In the genomic region with DNA sequence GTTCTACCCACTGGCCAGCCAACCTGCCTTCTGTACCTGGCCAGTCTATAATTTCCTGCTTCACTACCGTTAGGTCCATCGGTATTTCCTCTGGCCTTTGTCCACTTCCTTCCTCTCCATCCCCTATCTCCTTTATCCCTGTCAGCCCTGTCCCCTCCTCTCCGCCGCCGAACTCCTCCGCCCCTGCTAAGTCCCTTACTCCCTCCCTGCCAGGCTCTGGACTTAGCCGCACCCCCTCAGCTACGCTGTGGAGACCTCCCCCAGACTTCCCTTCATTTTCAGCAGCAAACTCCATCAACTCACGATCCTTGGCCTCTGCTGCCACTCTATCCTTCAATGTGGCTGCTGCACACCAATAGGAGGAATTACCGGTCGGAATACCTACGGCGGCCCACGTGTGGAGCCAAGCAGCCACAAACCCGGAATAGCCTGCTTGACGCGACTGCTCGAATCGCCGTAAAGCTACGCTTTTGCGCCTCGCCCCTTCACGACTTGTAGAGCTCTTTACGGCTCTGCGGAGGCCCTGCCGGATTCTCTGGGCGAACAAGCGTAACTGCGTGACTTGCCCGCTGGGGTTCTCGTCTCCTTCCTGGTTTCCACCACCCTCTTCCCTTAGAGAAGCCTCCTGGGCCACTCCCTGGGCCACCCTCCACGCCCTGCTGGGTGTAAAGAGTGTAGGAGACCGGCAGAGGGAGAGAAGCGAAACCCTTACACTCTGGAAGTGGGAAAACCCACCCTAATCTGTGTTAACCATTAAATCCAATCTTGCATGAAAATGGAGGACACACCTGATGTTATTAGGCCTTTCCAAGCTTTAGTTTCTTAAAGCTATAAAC, we compare ENCODE assay signal across 8 cellular contexts. TPM values are rescaled to one million over a fixed set of nuclear protein-coding genes. Genes with fewer than 3 reads are reported as not detected.
DNase-seq lines count a peak whose midpoint lies in the region; ATAC-seq and TF ChIP-seq lines count a peak whose summit lies in the region.

A gene with protein sequence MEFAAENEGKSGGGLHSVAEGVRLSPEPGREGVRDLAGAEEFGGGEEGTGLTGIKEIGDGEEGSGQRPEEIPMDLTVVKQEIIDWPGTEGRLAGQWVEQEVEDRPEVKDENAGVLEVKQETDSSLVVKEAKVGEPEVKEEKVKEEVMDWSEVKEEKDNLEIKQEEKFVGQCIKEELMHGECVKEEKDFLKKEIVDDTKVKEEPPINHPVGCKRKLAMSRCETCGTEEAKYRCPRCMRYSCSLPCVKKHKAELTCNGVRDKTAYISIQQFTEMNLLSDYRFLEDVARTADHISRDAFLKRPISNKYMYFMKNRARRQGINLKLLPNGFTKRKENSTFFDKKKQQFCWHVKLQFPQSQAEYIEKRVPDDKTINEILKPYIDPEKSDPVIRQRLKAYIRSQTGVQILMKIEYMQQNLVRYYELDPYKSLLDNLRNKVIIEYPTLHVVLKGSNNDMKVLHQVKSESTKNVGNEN (minus strand): TSS at position 444 of the 836 bp plus-strand sequence. CDS start 149 bp downstream, at position 295.

- H3K4me1 Mint-ChIP-seq in CD8-positive, alpha-beta T cell (ENCODE audit: low read depth): peaks cover 30% of the 10 kb centered on the region

- H3K27ac ChIP-seq in CD8-positive, alpha-beta T cell (ENCODE audit: low read depth, low read length): peak within 1 kb of the TSS; percentile 67

- TF ChIP-seq POLR2A in lower leg skin (IDR thresholded peaks at IDR 0.05): no peak

- H3K4me3 ChIP-seq in CD8-positive, alpha-beta T cell (ENCODE audit: low read depth, low read length): peak within 1 kb of the TSS; percentile 89
- H3K4me3 ChIP-seq in lower leg skin (ENCODE audit: low read depth, poor library complexity, severe bottlenecking): peak within 1 kb of the TSS; percentile 98

- no peak within 1 kb of the TSS for H3K4me3 Mint-ChIP-seq in CD8-positive, alpha-beta T cell

- DNase-seq in CD8-positive, alpha-beta T cell: peak; percentile 72 to 93 (median 80)
- DNase-seq in NCI-H774 (lab: John Stamatoyannopoulos, UW) (peak; percentile 90), ecto neural progenitor cell (ENCODE audit: low spot score) (peak; percentile 94), lower leg skin (ENCODE audit: low spot score in 2 of 2) (peak; percentile 90 to 98)
- peak; percentile 83 to 89 for DNase-seq in activated CD4-positive, alpha-beta T cell treated with anti-CD3 and anti-CD28 coated beads, Interleukin-2, amount 50 U/mL, for 48 hours
- peak; percentile 78 to 88 for DNase-seq in stimulated activated CD4-positive, alpha-beta T cell treated with anti-CD3 and anti-CD28 coated beads, Interleukin-4, amount 100 ng/mL, for 4 hours

- H3K9me3 ChIP-seq in CD8-positive, alpha-beta T cell (ENCODE audit: low read length): no peaks in the 10 kb centered on the region

- H3K36me3 Mint-ChIP-seq in CD8-positive, alpha-beta T cell: peaks cover 29% of the 10 kb centered on the region

- H3K27ac Mint-ChIP-seq in CD8-positive, alpha-beta T cell: no peak within 1 kb of the TSS

- peaks cover 3% of the 10 kb centered on the region for H3K9me3 Mint-ChIP-seq in CD8-positive, alpha-beta T cell

- H3K27me3 Mint-ChIP-seq in CD8-positive, alpha-beta T cell (ENCODE audit: low read depth): no peaks in the 10 kb centered on the region

- intact Hi-C loops in CD8-positive, alpha-beta T cell (cut with DNase I, micrococcal nuclease): loop anchor here (1.0 to 10.0 kb wide), 16 partner anchors 431 to 1627 kb away; partner anchors contain the start of genes BCL10 (in 2 of the 2), HS2ST1 (in 2 of the 2), SELENOF (in 2 of the 2) and SH3GLB1 (in 2 of the 2)
- intact Hi-C loops in lower leg skin (cut with DNase I; ENCODE audit: low total_unique reads): no loop called here

- CTCF ChIA-PET in CD8-positive, alpha-beta T cell (lab: Charles Lee): interaction anchor here (0.9 to 1.3 kb wide), 3 partner anchors 13 to 159 kb away, joined by 3 read pairs; no protein-coding TSS in a partner anchor

- H3K4me1 ChIP-seq in CD8-positive, alpha-beta T cell (ENCODE audit: insufficient read depth, low read length): peaks cover 17% of the 10 kb centered on the region

- POLR2A ChIA-PET in CD8-positive, alpha-beta T cell (lab: Charles Lee): interaction anchor here (0.7 to 1.3 kb wide), 4 partner anchors 8 to 997 kb away, joined by 3 to 4 read pairs (median 4); no protein-coding TSS in a partner anchor

- ATAC-seq in CD8-positive, alpha-beta T cell: peak; percentile 95
- ATAC-seq in GM19438 (IDR thresholded peaks at IDR 0.05; ENCODE audit: low read depth, unreplicated experiment) (peak; percentile 89), HG03571 (IDR thresholded peaks at IDR 0.05; ENCODE audit: unreplicated experiment) (peak; percentile 93)

- 1% methylated on average over 35 of the region's 35 CpGs for WGBS in lower leg skin, 2 donors

- no peak for TF ChIP-seq CTCF in CD8-positive, alpha-beta T cell (IDR thresholded peaks at IDR 0.05)
- no peak for TF ChIP-seq CTCF in lower leg skin (IDR thresholded peaks at IDR 0.05)

- no peaks in the 10 kb centered on the region for H3K27me3 ChIP-seq in CD8-positive, alpha-beta T cell (ENCODE audit: insufficient read depth, low read length)

- no peaks in the 10 kb centered on the region for H3K36me3 ChIP-seq in CD8-positive, alpha-beta T cell (ENCODE audit: insufficient read depth, low read length)

RNA-seq across cellular contexts. Expression of the gene that starts here (rescaled TPM):
- 10 to 100 TPM; 14.4 to 15.3 TPM for total RNA-seq in CD8-positive, alpha-beta T cell
- total RNA-seq in lower leg skin: 10 to 100 TPM in 2 of 4 donors, 1 to 10 TPM in 2; 8.9 to 11.7 (median 10.5) TPM

Comparison
In these comparisons a context has a peak if more than half of its experiments do, and no peak if none do; other contexts are left out.
1. Peak in every context shown above with its lines: DNase-seq, ATAC-seq, H3K4me3 ChIP-seq and H3K27ac ChIP-seq.